Comparison of ENCODE assay signal across 8 cellular contexts in genomic region chr17:77425791-77426641, GRCh38.
DNase-seq lines count a peak whose midpoint lies in the region; ATAC-seq, FAIRE-seq and TF ChIP-seq lines count a peak whose summit lies in the region.

No MANE protein-coding gene starts in this region.

- H3K4me2 ChIP-seq in A549, result peak overlapping the region; percentile 78

- no peaks in the 10 kb centered on the region for H3K27me3 ChIP-seq in stomach smooth muscle (ENCODE audit: control insufficient read depth in 1 of 2, insufficient read depth in 2 of 2, low read length in 2 of 2)
- no peaks in the 10 kb centered on the region for H3K27me3 ChIP-seq in left lung

- CTCF ChIA-PET in A549 (lab: Yijun Ruan, JAX), result interaction anchor here (0.6 to 18.7 kb wide), 10 partner anchors 17 to 691 kb away, joined by 3 to 198 read pairs (median 10); no protein-coding TSS in a partner anchor

- H3K9me3 ChIP-seq in A549 (no peaks in the 10 kb centered on the region), stomach smooth muscle (ENCODE audit: control insufficient read depth in 2 of 2, low read length in 2 of 2) (no peaks in the 10 kb centered on the region), left lung (no peaks in the 10 kb centered on the region)

- H3K27me3 Mint-ChIP-seq in IgD-negative memory B cell (peaks cover 5% of the 10 kb centered on the region), immature natural killer cell (ENCODE audit: low read depth in 3 of 3) (peaks cover 0 to 1% (median 0%) of the 10 kb centered on the region in 3 donors)

- peak; percentile 92 to 97 for DNase-seq in A549 (ENCODE audit: low read depth in 1 of 2, low spot score in 1 of 2)
- peak in 1 of 3 donors; percentile 46 for DNase-seq in immature natural killer cell
- no peak for DNase-seq in NCI-H526 treated with DMSO at 0.1 percent for 48 hours (lab: John Stamatoyannopoulos, UW)
- no peak for DNase-seq in left lung

- 17% methylated on average over 16 of the region's 23 CpGs for WGBS in A549 (ENCODE audit: missing lambda C conversion rate)

- no peak for TF ChIP-seq POLR2A in A549 (IDR thresholded peaks at IDR 0.05; ENCODE audit: low read length)

- no peaks in the 10 kb centered on the region for H3K9me3 Mint-ChIP-seq in IgD-negative memory B cell
- H3K9me3 Mint-ChIP-seq in immature natural killer cell, result no peaks in the 10 kb centered on the region

- H3K4me1 ChIP-seq in A549 (peaks cover 100% of the 10 kb centered on the region), stomach smooth muscle (ENCODE audit: control insufficient read depth, insufficient read depth, low read length) (peaks cover 98% of the 10 kb centered on the region), left lung (peaks cover 70 to 99% of the 10 kb centered on the region in 2 donors)

- intact Hi-C loops in left lung (cut with DNase I), result loop anchor here in 1 of 2 donors (10.0 kb wide), 1 partner anchor 101 kb away; no protein-coding TSS in a partner anchor

- TF ChIP-seq EP300 in A549 (IDR thresholded peaks at IDR 0.05), result peak; percentile 37 to 47; a peak in 2 of 5 replicates

- peak overlapping the region in 2 of 4 donors; percentile 63 to 71 for H3K4me3 Mint-ChIP-seq in IgD-negative memory B cell
- H3K4me3 Mint-ChIP-seq in immature natural killer cell, result peak overlapping the region in 4 of 5 donors; percentile 50 to 58 (median 54)

- H3K4me3 ChIP-seq in A549 (peak overlapping the region; percentile 9; the same call in 2 of the 3 replicates), stomach smooth muscle (ENCODE audit: low read length in 2 of 2) (peak overlapping the region; percentile 45 to 64), left lung (no peak overlapping the region)

- POLR2A ChIA-PET in A549 (lab: Yijun Ruan, JAX), result no interaction called here

- peak in 1 of 2 experiments; percentile 35; a peak in 1 of 5 replicates for TF ChIP-seq RAD21 in A549 (conservative IDR thresholded peaks at IDR 0.05 in 1 of 2, IDR thresholded peaks at IDR 0.05 in 1 of 2)

- peak; percentile 80 for FAIRE-seq in A549 (lab: Jason Lieb, UNC)

- peak overlapping the region; percentile 75 to 95 for H3K27ac ChIP-seq in A549
- peak overlapping the region; percentile 29 for H3K27ac ChIP-seq in angular gyrus (ENCODE audit: low read depth, low read length)
- peak overlapping the region; percentile 100 for H3K27ac ChIP-seq in stomach smooth muscle (ENCODE audit: low read length)
- H3K27ac ChIP-seq in left lung, result peak overlapping the region in 1 of 2 donors; percentile 64

- ATAC-seq in A549 (peak; percentile 62 to 82), GM18907 (IDR thresholded peaks at IDR 0.05; ENCODE audit: unreplicated experiment) (no peak), left lung (no peak)

- TF ChIP-seq CTCF in A549 (IDR thresholded peaks at IDR 0.05) (no peak), left lung (IDR thresholded peaks at IDR 0.05) (no peak)

- peak overlapping the region; percentile 76 to 83 for H3K9ac ChIP-seq in stomach smooth muscle (ENCODE audit: low read length in 2 of 2)

- H3K4me1 Mint-ChIP-seq in IgD-negative memory B cell, result peaks cover 40 to 54% (median 51%) of the 10 kb centered on the region in 3 donors
- peaks cover 72 to 74% of the 10 kb centered on the region in 2 donors for H3K4me1 Mint-ChIP-seq in immature natural killer cell

- H3K27ac Mint-ChIP-seq in IgD-negative memory B cell, result peak overlapping the region in 2 of 3 donors; percentile 90
- peak overlapping the region in 5 of 6 donors; percentile 17 to 86 (median 80) for H3K27ac Mint-ChIP-seq in immature natural killer cell

- no peaks in the 10 kb centered on the region for H3K36me3 Mint-ChIP-seq in IgD-negative memory B cell
- H3K36me3 Mint-ChIP-seq in immature natural killer cell, result no peaks in the 10 kb centered on the region

- H3K36me3 ChIP-seq in stomach smooth muscle (ENCODE audit: control insufficient read depth in 2 of 2, insufficient read depth in 2 of 2, low read length in 2 of 2) (no peaks in the 10 kb centered on the region), left lung (no peaks in the 10 kb centered on the region)

TF ChIP-seq in A549, 52 proteins besides CTCF, POLR2A, EP300 and RAD21:
- TF ChIP-seq RFX5 (IDR thresholded peaks at IDR 0.05) (0 out of 2 replicates have a peak, but pooled peaks have one; percentile 27), MAFK (IDR thresholded peaks at IDR 0.05; ENCODE audit: partially characterized antibody) (peak; percentile 82), CHD4 (IDR thresholded peaks at IDR 0.05; ENCODE audit: borderline replicate concordance) (no peak), CEBPB (IDR thresholded peaks at IDR 0.05) (peak; percentile 53 to 87; a peak in 3 of 4 replicates), FOSL2 (IDR thresholded peaks at IDR 0.05) (peak; percentile 77), FOSL2 (CRISPR knock-in tag; IDR thresholded peaks at IDR 0.05) (peak; percentile 91), TFCP2L1 (CRISPR knock-in tag; IDR thresholded peaks at IDR 0.05) (0 out of 2 replicates have a peak, but pooled peaks have one; percentile 36), NFE2L2 (conservative IDR thresholded peaks at IDR 0.05; ENCODE audit: low read length) (peak; percentile 32; the same call in 1 of the 2 replicates), MAX (IDR thresholded peaks at IDR 0.05) (peak; percentile 37), JUN (IDR thresholded peaks at IDR 0.05) (peak; percentile 34 to 44; a peak in 3 of 5 replicates), PHF8 (IDR thresholded peaks at IDR 0.05; ENCODE audit: borderline replicate concordance, low read depth) (no peak), SMC3 (IDR thresholded peaks at IDR 0.05) (peak; percentile 32; the same call in 1 of the 3 replicates), HOXB5 (CRISPR knock-in tag; IDR thresholded peaks at IDR 0.05) (0 out of 2 replicates have a peak, but pooled peaks have one; percentile 60), HEYL (CRISPR knock-in tag; IDR thresholded peaks at IDR 0.05) (no peak), JUNB (IDR thresholded peaks at IDR 0.05) (peak; percentile 52)

Comparison
In these comparisons a context has a peak if more than half of its experiments do, and no peak if none do; other contexts are left out.
1. ATAC-seq: peak in A549 (2 of 2); none in GM18907 (single experiment) and left lung (single experiment).
2. DNase-seq: peak in A549 (2 of 2); none in NCI-H526 treated with DMSO at 0.1 percent for 48 hours (single experiment) and left lung (0 of 2).
3. H3K4me3 ChIP-seq: peak in A549 (single experiment) and stomach smooth muscle (2 of 2); none in left lung (0 of 2).